9 cellular contexts compared by ENCODE assay signal in genomic region chr11:72598901-72599300, GRCh38.
DNase-seq lines count a peak whose midpoint lies in the region; ATAC-seq and TF ChIP-seq lines count a peak whose summit lies in the region.
"Had no signal": no experiment of that assay in that cellular context is flagged by ENCODE, and none has a peak within 500 bp of the region (broad histone marks: within the 10 kb centered on the region; RNA-seq: fewer than 3 reads in every experiment).

No MANE protein-coding gene starts in this region.

- H3K4me3 Mint-ChIP-seq in endothelial cell (ENCODE audit: unreplicated experiment) = no peak overlapping the region

- H3K9me3 Mint-ChIP-seq in endothelial cell (ENCODE audit: unreplicated experiment) = no peaks in the 10 kb centered on the region

- H3K4me1 Mint-ChIP-seq in endothelial cell (ENCODE audit: unreplicated experiment) = peaks cover 30% of the 10 kb centered on the region

- H3K27ac Mint-ChIP-seq in endothelial cell (ENCODE audit: unreplicated experiment) = peak overlapping the region; percentile 52

- DNase-seq in Ammon's horn (ENCODE audit: low spot score) (peak; percentile 67), M059J (ENCODE audit: low read depth) (peak; percentile 26), endothelial cell (ENCODE audit: low spot score) (peak; percentile 73), mucosa of gallbladder (ENCODE audit: low spot score) (peak; percentile 48), D341Med (ENCODE audit: low spot score) (no peak), DMS153 (lab: John Stamatoyannopoulos, UW) (no peak)
- DNase-seq: NCI-H1048 had no signal

- ATAC-seq in HG03025 (IDR thresholded peaks at IDR 0.05; ENCODE audit: low FRiP score, unreplicated experiment) (no peak), GM21526 (IDR thresholded peaks at IDR 0.05; ENCODE audit: low FRiP score, unreplicated experiment) (no peak)

- peaks cover 21% of the 10 kb centered on the region for H3K27me3 Mint-ChIP-seq in endothelial cell (ENCODE audit: unreplicated experiment)

- H3K36me3 Mint-ChIP-seq in endothelial cell (ENCODE audit: low read depth, unreplicated experiment) = peaks cover 21% of the 10 kb centered on the region

- peak; percentile 44 for TF ChIP-seq CTCF in endothelial cell (IDR thresholded peaks at IDR 0.05; ENCODE audit: unreplicated experiment)

Comparison
In these comparisons a context has a peak if more than half of its experiments do, and no peak if none do; other contexts are left out.
1. DNase-seq: peak in Ammon's horn (single experiment), M059J (single experiment), endothelial cell (single experiment) and mucosa of gallbladder (single experiment); none in D341Med (single experiment) and DMS153 (single experiment).